In the genomic region with DNA sequence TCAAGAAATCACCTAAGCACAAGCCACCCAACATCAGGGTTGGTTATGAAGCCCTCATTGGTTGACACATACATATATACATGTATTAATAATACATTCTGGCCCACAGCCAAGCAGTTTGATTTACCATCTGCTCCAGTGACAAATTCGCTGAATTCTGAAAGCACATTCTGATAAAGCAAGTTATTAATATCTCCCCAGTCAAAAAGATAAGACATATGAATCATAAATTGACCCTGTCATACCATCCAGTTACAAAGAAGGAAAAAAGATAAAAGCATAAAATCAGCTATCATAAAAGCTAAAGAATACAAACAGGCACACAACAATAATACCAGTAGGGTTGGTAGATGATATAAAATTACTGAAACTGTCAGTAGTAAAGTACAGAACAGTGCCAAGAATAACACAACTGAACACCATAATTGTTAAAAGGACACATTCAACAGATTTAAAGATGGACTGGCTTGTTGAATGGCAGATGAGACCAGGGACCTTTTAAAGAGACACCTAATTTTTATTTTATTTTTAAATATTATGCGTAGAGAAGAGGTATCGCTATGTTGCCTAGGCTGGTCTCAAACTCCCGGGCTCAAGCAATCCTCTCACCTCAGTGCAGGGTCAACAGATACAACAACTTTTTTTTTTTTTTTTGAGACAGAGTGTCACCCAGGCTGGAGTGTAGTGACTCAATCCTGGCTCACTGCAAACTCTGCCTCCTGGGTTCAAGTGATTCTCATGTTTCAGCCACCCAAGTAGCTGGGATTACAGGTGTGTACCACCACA, we compare ENCODE assay signal across 8 cellular contexts. TPM values are rescaled to one million over a fixed set of nuclear protein-coding genes. Genes with fewer than 3 reads are reported as not detected.
DNase-seq lines count a peak whose midpoint lies in the region; ATAC-seq and TF ChIP-seq lines count a peak whose summit lies in the region.

No MANE protein-coding gene starts in this region.

- H3K36me3 ChIP-seq in CD4-positive, CD25-positive, alpha-beta regulatory T cell (ENCODE audit: control insufficient read depth, insufficient read depth, low read length): peaks cover 39% of the 10 kb centered on the region
- H3K36me3 ChIP-seq in HEK293 (ENCODE audit: control insufficient read depth in 2 of 2, insufficient read depth in 1 of 2, low read length in 2 of 2): peaks cover 9 to 57% of the 10 kb centered on the region in 2 experiments; a peak in 2 of 3 replicates

- TF ChIP-seq CTCF in HEK293 (tag by site-specific recombination; IDR thresholded peaks at IDR 0.05) (no peak), fibroblast of villous mesenchyme (IDR thresholded peaks at IDR 0.05; ENCODE audit: insufficient read depth, low read depth, low read length) (no peak)

- peak overlapping the region in 1 of 4 donors; percentile 23 for H3K4me3 Mint-ChIP-seq in CD4-positive, CD25-positive, alpha-beta regulatory T cell

- peaks cover 38% of the 10 kb centered on the region for H3K36me3 Mint-ChIP-seq in CD4-positive, CD25-positive, alpha-beta regulatory T cell

- POLR2A ChIA-PET in HEK293 (lab: Yijun Ruan, JAX): no interaction called here

- peak overlapping the region in 2 of 3 donors; percentile 55 to 58 for H3K27ac Mint-ChIP-seq in CD4-positive, CD25-positive, alpha-beta regulatory T cell

- peaks cover 7 to 11% of the 10 kb centered on the region in 2 experiments for H3K9me3 ChIP-seq in CD4-positive, CD25-positive, alpha-beta regulatory T cell (ENCODE audit: control insufficient read depth in 2 of 2, low read length in 2 of 2)
- no peaks in the 10 kb centered on the region for H3K9me3 ChIP-seq in HEK293 (ENCODE audit: control insufficient read depth, insufficient read depth, low read depth, low read length)

- peaks cover 0 to 17% (median 4%) of the 10 kb centered on the region in 7 donors for H3K9me3 Mint-ChIP-seq in CD4-positive, CD25-positive, alpha-beta regulatory T cell

- DNase-seq in CD4-positive, CD25-positive, alpha-beta regulatory T cell: peak in 1 of 3 donors; percentile 59
- peak; percentile 41 for DNase-seq in fibroblast of villous mesenchyme (ENCODE audit: low read depth)
- DNase-seq in islet precursor cell: no peak
- DNase-seq in CD1c-positive myeloid dendritic cell (ENCODE audit: extremely low spot score): no peak
- DNase-seq in activated CD8-positive, alpha-beta memory T cell treated with anti-CD3 and anti-CD28 coated beads, Interleukin-2, amount 50 U/mL, for 4 hours: no peak
- DNase-seq in effector CD8-positive, alpha-beta T cell (lab: John Stamatoyannopoulos, UW): no peak

- peak overlapping the region; percentile 28 for H3K4me3 ChIP-seq in CD4-positive, CD25-positive, alpha-beta regulatory T cell (ENCODE audit: low read depth, low read length)
- H3K4me3 ChIP-seq in HEK293 (ENCODE audit: low read depth, low read length) (no peak overlapping the region), fibroblast of villous mesenchyme (ENCODE audit: low read depth, low read length) (no peak overlapping the region)

- H3K27ac ChIP-seq in CD4-positive, CD25-positive, alpha-beta regulatory T cell (ENCODE audit: insufficient read depth, low read length, poor library complexity, severe bottlenecking): peak overlapping the region; percentile 2
- peak overlapping the region; percentile 11; the same call in 1 of the 2 replicates for H3K27ac ChIP-seq in HEK293 (ENCODE audit: extremely low read depth, low read depth, low read length)

- peak; percentile 55 to 73 for ATAC-seq in CD4-positive, CD25-positive, alpha-beta regulatory T cell (ENCODE audit: low read depth in 2 of 2)
- peak; percentile 77 for ATAC-seq in SK-N-SH treated with all-trans-retinoic acid at 6 μM for 48 hours

- H3K27me3 ChIP-seq in CD4-positive, CD25-positive, alpha-beta regulatory T cell (ENCODE audit: control insufficient read depth, insufficient read depth, low read length): no peaks in the 10 kb centered on the region

- H3K27me3 Mint-ChIP-seq in CD4-positive, CD25-positive, alpha-beta regulatory T cell: no peaks in the 10 kb centered on the region

- peaks cover 19% of the 10 kb centered on the region for H3K4me1 ChIP-seq in CD4-positive, CD25-positive, alpha-beta regulatory T cell (ENCODE audit: control insufficient read depth, insufficient read depth, low read length, poor library complexity, severe bottlenecking)
- peaks cover 7% of the 10 kb centered on the region; the same call in 1 of the 2 replicates for H3K4me1 ChIP-seq in HEK293 (ENCODE audit: control insufficient read depth, insufficient read depth, low read length)

- CTCF ChIA-PET in HEK293 (lab: Yijun Ruan, JAX): no interaction called here

- H3K4me1 Mint-ChIP-seq in CD4-positive, CD25-positive, alpha-beta regulatory T cell: peaks cover 30 to 60% (median 46%) of the 10 kb centered on the region in 4 donors

TF ChIP-seq in HEK293, 187 proteins besides CTCF, POLR2A, EP300 and RAD21 (continues in another document):
- TF ChIP-seq MZF1 (tag by site-specific recombination; IDR thresholded peaks at IDR 0.05; ENCODE audit: borderline replicate concordance) (no peak), FEZF1 (tag by site-specific recombination; IDR thresholded peaks at IDR 0.05) (peak; percentile 95), TCF7L2 (IDR thresholded peaks at IDR 0.05; ENCODE audit: borderline replicate concordance, low read depth, low read length) (peak; percentile 75; the same call in 1 of the 2 replicates), ZFP69B (tag by site-specific recombination; IDR thresholded peaks at IDR 0.05) (0 out of 2 replicates have a peak, but pooled peaks have one; percentile 27), ZNF19 (tag by site-specific recombination; IDR thresholded peaks at IDR 0.05; ENCODE audit: low read depth) (0 out of 2 replicates have a peak, but pooled peaks have one; percentile 59)
- TF ChIP-seq, protein P1, sequence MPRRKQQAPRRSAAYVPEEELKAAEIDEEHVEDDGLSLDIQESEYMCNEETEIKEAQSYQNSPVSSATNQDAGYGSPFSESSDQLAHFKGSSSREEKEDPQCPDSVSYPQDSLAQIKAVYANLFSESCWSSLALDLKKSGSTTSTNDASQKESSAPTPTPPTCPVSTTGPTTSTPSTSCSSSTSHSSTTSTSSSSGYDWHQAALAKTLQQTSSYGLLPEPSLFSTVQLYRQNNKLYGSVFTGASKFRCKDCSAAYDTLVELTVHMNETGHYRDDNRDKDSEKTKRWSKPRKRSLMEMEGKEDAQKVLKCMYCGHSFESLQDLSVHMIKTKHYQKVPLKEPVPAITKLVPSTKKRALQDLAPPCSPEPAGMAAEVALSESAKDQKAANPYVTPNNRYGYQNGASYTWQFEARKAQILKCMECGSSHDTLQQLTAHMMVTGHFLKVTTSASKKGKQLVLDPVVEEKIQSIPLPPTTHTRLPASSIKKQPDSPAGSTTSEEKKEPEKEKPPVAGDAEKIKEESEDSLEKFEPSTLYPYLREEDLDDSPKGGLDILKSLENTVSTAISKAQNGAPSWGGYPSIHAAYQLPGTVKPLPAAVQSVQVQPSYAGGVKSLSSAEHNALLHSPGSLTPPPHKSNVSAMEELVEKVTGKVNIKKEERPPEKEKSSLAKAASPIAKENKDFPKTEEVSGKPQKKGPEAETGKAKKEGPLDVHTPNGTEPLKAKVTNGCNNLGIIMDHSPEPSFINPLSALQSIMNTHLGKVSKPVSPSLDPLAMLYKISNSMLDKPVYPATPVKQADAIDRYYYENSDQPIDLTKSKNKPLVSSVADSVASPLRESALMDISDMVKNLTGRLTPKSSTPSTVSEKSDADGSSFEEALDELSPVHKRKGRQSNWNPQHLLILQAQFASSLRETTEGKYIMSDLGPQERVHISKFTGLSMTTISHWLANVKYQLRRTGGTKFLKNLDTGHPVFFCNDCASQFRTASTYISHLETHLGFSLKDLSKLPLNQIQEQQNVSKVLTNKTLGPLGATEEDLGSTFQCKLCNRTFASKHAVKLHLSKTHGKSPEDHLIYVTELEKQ (tag by site-specific recombination; IDR thresholded peaks at IDR 0.05; ENCODE audit: borderline replicate concordance): 0 out of 2 replicates have a peak, but pooled peaks have one; percentile 38

TF ChIP-seq in SK-N-SH treated with all-trans-retinoic acid at 6 μM for 48 hours, 23 proteins besides CTCF, POLR2A, EP300 and RAD21 (continues in another document):
- TF ChIP-seq, protein P2, sequence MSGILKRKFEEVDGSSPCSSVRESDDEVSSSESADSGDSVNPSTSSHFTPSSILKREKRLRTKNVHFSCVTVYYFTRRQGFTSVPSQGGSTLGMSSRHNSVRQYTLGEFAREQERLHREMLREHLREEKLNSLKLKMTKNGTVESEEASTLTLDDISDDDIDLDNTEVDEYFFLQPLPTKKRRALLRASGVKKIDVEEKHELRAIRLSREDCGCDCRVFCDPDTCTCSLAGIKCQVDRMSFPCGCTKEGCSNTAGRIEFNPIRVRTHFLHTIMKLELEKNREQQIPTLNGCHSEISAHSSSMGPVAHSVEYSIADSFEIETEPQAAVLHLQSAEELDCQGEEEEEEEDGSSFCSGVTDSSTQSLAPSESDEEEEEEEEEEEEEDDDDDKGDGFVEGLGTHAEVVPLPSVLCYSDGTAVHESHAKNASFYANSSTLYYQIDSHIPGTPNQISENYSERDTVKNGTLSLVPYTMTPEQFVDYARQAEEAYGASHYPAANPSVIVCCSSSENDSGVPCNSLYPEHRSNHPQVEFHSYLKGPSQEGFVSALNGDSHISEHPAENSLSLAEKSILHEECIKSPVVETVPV (CRISPR knock-in tag; IDR thresholded peaks at IDR 0.05): 0 out of 2 replicates have a peak, but pooled peaks have one; percentile 12
- TF ChIP-seq SNAI2 (CRISPR knock-in tag; IDR thresholded peaks at IDR 0.05): no peak
- TF ChIP-seq, protein P3, sequence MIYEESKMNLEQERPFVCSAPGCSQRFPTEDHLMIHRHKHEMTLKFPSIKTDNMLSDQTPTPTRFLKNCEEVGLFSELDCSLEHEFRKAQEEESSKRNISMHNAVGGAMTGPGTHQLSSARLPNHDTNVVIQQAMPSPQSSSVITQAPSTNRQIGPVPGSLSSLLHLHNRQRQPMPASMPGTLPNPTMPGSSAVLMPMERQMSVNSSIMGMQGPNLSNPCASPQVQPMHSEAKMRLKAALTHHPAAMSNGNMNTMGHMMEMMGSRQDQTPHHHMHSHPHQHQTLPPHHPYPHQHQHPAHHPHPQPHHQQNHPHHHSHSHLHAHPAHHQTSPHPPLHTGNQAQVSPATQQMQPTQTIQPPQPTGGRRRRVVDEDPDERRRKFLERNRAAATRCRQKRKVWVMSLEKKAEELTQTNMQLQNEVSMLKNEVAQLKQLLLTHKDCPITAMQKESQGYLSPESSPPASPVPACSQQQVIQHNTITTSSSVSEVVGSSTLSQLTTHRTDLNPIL (CRISPR knock-in tag; IDR thresholded peaks at IDR 0.05; ENCODE audit: low read depth): no peak

RNA-seq across cellular contexts. Expression of a gene that starts 7.7 kb away (rescaled TPM):
- total RNA-seq in CD4-positive, CD25-positive, alpha-beta regulatory T cell: 24.6 TPM
- polyA plus RNA-seq in CD4-positive, CD25-positive, alpha-beta regulatory T cell: 10 to 100 TPM; 23.0 to 36.6 (median 26.9) TPM
- 34.8 and 37.6 TPM in 2 replicates for total RNA-seq in fibroblast of villous mesenchyme
